ENCODE assay signal across 36 cellular contexts in the genomic region with DNA sequence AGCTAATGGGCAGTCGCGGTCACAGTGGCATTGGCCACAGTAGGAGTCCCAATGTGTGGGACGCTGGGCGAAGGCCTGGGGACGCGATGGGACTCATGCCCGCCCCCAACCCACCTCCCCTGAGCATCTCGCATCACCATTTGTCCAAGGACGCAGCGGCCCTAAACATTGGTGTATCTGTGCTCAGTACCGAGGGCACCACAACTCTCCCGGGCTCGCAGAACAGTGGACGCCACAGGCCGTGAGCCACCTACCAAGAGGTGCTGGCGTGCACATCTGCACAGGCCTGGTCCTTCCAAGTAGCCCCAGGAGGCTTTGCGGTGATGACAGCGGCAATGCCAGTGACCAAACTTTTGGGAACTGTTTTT.
"Had no signal": no experiment of that assay in that cellular context is flagged by ENCODE, and none has a peak within 500 bp of the region (broad histone marks: within the 10 kb centered on the region; RNA-seq: fewer than 3 reads in every experiment).

No MANE protein-coding gene starts in this region.

- H3K9me3 Mint-ChIP-seq: activated B cell treated with CpG ODN at 0.5 μM for 24 hours; activated CD4-positive, alpha-beta memory T cell treated with anti-CD3 and anti-CD28 coated beads for 36 hours; activated CD4-positive, alpha-beta T cell treated with anti-CD3 and anti-CD28 coated beads, Interleukin-2, amount 10 ng/mL, durations not matched to agents 24 days and 14 days; activated CD8-positive, alpha-beta T cell treated with anti-CD3 and anti-CD28 coated beads for 36 hours; activated naive CD4-positive, alpha-beta T cell treated with anti-CD3 and anti-CD28 coated beads, Interleukin-2, amount 10 ng/mL, durations not matched to agents 7 days and 5 days; activated naive CD4-positive, alpha-beta T cell treated with anti-CD3 and anti-CD28 coated beads, Interleukin-2, amount 50 U/mL, for 24 hours; activated naive CD8-positive, alpha-beta T cell treated with anti-CD3 and anti-CD28 coated beads, Interleukin-2, amount 10 ng/mL, durations not matched to agents 7 days and 5 days; activated naive CD8-positive, alpha-beta T cell treated with anti-CD3 and anti-CD28 coated beads, Interleukin-2, amount 50 U/mL, for 24 hours; activated T-cell treated with anti-CD3 and anti-CD28 coated beads, Interleukin-2, amount 50 U/mL, for 24 hours; activated T-helper 2 cell treated with anti-CD3 and anti-CD28 coated beads, Interferon-gamma antibody, Interleukin-2, Interleukin-4, amounts not matched to agents 10 μg/mL and 5 μg/mL and 100 μg/mL, durations not matched to agents 14 hours and 24 hours and 36 hours; brain; central memory CD8-positive, alpha-beta T cell; T-helper 1 cell treated with Interleukin-12 subunit alpha and Interleukin-12 subunit beta and Interleukin-4 antibody, amounts not matched to agents 30 μg/mL and 1 μg/mL, for 36 hours; T-helper 2 cell treated with Interferon-gamma antibody and Interleukin-4, amounts not matched to agents 5 μg/mL and 100 μg/mL, for 36 hours had no signal

- ATAC-seq: activated CD8-positive, alpha-beta T cell treated with anti-CD3 and anti-CD28 coated beads for 36 hours; activated naive CD8-positive, alpha-beta T cell treated with anti-CD3 and anti-CD28 coated beads, Interleukin-2, amount 50 U/mL, for 24 hours had no signal

- DNase-seq: activated B cell treated with CpG ODN at 0.5 μM for 24 hours; activated CD4-positive, alpha-beta memory T cell treated with anti-CD3 and anti-CD28 coated beads for 36 hours; activated CD4-positive, alpha-beta T cell treated with anti-CD3 and anti-CD28 coated beads for 4 hours; activated CD4-positive, alpha-beta T cell treated with anti-CD3 and anti-CD28 coated beads, Interleukin-2, amount 10 ng/mL, durations not matched to agents 24 days and 14 days; activated CD4-positive, alpha-beta T cell treated with anti-CD3 and anti-CD28 coated beads, Interleukin-2, amount 50 U/mL, for 1 hour; activated CD4-positive, alpha-beta T cell treated with anti-CD3 and anti-CD28 coated beads, Interleukin-2, amount 50 U/mL, for 4 hours; activated CD4-positive, CD25-positive, alpha-beta regulatory T cell treated with anti-CD3 and anti-CD28 coated beads, Interleukin-2, amount 50 U/mL, for 72 hours; activated CD8-positive, alpha-beta memory T cell treated with anti-CD3 and anti-CD28 coated beads, Interleukin-2, amount 50 U/mL, for 48 hours; activated CD8-positive, alpha-beta T cell treated with anti-CD3 and anti-CD28 coated beads for 36 hours; activated effector memory CD4-positive, alpha-beta T cell treated with Interleukin-2 at 50 U/mL for 16 hours; activated gamma-delta T cell; activated naive CD4-positive, alpha-beta T cell treated with anti-CD3 and anti-CD28 coated beads, Interleukin-2, amount 10 ng/mL, durations not matched to agents 7 days and 5 days; activated naive CD4-positive, alpha-beta T cell treated with Interleukin-2 at 50 U/mL for 16 hours; activated naive CD8-positive, alpha-beta T cell treated with anti-CD3 and anti-CD28 coated beads, Interleukin-2, amount 10 ng/mL, durations not matched to agents 7 days and 5 days; activated naive CD8-positive, alpha-beta T cell treated with anti-CD3 and anti-CD28 coated beads, Interleukin-2, amount 50 U/mL, for 24 hours; activated T-cell treated with anti-CD3 and anti-CD28 coated beads, Interleukin-2, amount 50 U/mL, for 24 hours; activated T-cell treated with anti-CD3 and anti-CD28 coated beads, Interleukin-2, amount 50 U/mL, for 48 hours; amygdala; anterior cingulate cortex; caudate nucleus; cerebellar nuclear complex; T-helper 1 cell; T-helper 2 cell; T-helper 9 cell had no signal

- H3K4me1 Mint-ChIP-seq: activated CD4-positive, alpha-beta T cell treated with anti-CD3 and anti-CD28 coated beads, Interleukin-2, amount 10 ng/mL, durations not matched to agents 24 days and 14 days; activated naive CD4-positive, alpha-beta T cell treated with anti-CD3 and anti-CD28 coated beads, Interleukin-2, amount 50 U/mL, for 24 hours; central memory CD8-positive, alpha-beta T cell had no signal

- H3K27me3 Mint-ChIP-seq: activated B cell treated with CpG ODN at 0.5 μM for 24 hours; activated CD4-positive, alpha-beta memory T cell treated with anti-CD3 and anti-CD28 coated beads for 36 hours; activated CD8-positive, alpha-beta T cell treated with anti-CD3 and anti-CD28 coated beads for 36 hours; activated naive CD4-positive, alpha-beta T cell treated with anti-CD3 and anti-CD28 coated beads, Interleukin-2, amount 50 U/mL, for 24 hours; activated naive CD8-positive, alpha-beta T cell; activated T-cell treated with anti-CD3 and anti-CD28 coated beads, Interleukin-2, amount 50 U/mL, for 24 hours; central memory CD8-positive, alpha-beta T cell had no signal

- H3K27ac Mint-ChIP-seq: activated B cell treated with CpG ODN at 0.5 μM for 24 hours; activated CD4-positive, alpha-beta memory T cell treated with anti-CD3 and anti-CD28 coated beads for 36 hours; activated CD4-positive, alpha-beta T cell treated with anti-CD3 and anti-CD28 coated beads, Interleukin-2, amount 10 ng/mL, durations not matched to agents 24 days and 14 days; activated CD8-positive, alpha-beta T cell treated with anti-CD3 and anti-CD28 coated beads for 36 hours; activated naive CD4-positive, alpha-beta T cell treated with anti-CD3 and anti-CD28 coated beads, Interleukin-2, amount 10 ng/mL, durations not matched to agents 7 days and 5 days; activated naive CD4-positive, alpha-beta T cell treated with anti-CD3 and anti-CD28 coated beads, Interleukin-2, amount 50 U/mL, for 24 hours; activated naive CD8-positive, alpha-beta T cell; activated naive CD8-positive, alpha-beta T cell treated with anti-CD3 and anti-CD28 coated beads, Interleukin-2, amount 10 ng/mL, durations not matched to agents 7 days and 5 days; activated naive CD8-positive, alpha-beta T cell treated with anti-CD3 and anti-CD28 coated beads, Interleukin-2, amount 50 U/mL, for 24 hours; activated T-cell treated with anti-CD3 and anti-CD28 coated beads, Interleukin-2, amount 50 U/mL, for 24 hours; activated T-helper 2 cell treated with anti-CD3 and anti-CD28 coated beads, Interferon-gamma antibody, Interleukin-2, Interleukin-4, amounts not matched to agents 10 μg/mL and 5 μg/mL and 100 μg/mL, durations not matched to agents 14 hours and 24 hours and 36 hours; brain; T-helper 1 cell treated with Interleukin-12 subunit alpha and Interleukin-12 subunit beta and Interleukin-4 antibody, amounts not matched to agents 30 μg/mL and 1 μg/mL, for 36 hours; T-helper 2 cell treated with Interferon-gamma antibody and Interleukin-4, amounts not matched to agents 5 μg/mL and 100 μg/mL, for 36 hours had no signal

- H3K27me3 ChIP-seq: ascending aorta, cardiac muscle cell had no signal

- FAIRE-seq: bronchial epithelial cell, TTC549 had no signal

- H3K4me1 ChIP-seq: ascending aorta had no signal

- H3K4me3 ChIP-seq: ascending aorta, cardiac muscle cell had no signal

- H3K36me3 Mint-ChIP-seq: activated CD4-positive, alpha-beta memory T cell treated with anti-CD3 and anti-CD28 coated beads for 36 hours; activated naive CD4-positive, alpha-beta T cell treated with anti-CD3 and anti-CD28 coated beads, Interleukin-2, amount 10 ng/mL, durations not matched to agents 7 days and 5 days; activated naive CD4-positive, alpha-beta T cell treated with anti-CD3 and anti-CD28 coated beads, Interleukin-2, amount 50 U/mL, for 24 hours; activated naive CD8-positive, alpha-beta T cell; brain had no signal

- H3K4me3 Mint-ChIP-seq: activated B cell treated with CpG ODN at 0.5 μM for 24 hours; activated CD4-positive, alpha-beta memory T cell treated with anti-CD3 and anti-CD28 coated beads for 36 hours; activated CD4-positive, alpha-beta T cell treated with anti-CD3 and anti-CD28 coated beads, Interleukin-2, amount 10 ng/mL, durations not matched to agents 24 days and 14 days; activated CD8-positive, alpha-beta T cell treated with anti-CD3 and anti-CD28 coated beads for 36 hours; activated naive CD4-positive, alpha-beta T cell treated with anti-CD3 and anti-CD28 coated beads, Interleukin-2, amount 10 ng/mL, durations not matched to agents 7 days and 5 days; activated naive CD4-positive, alpha-beta T cell treated with anti-CD3 and anti-CD28 coated beads, Interleukin-2, amount 50 U/mL, for 24 hours; activated naive CD8-positive, alpha-beta T cell; activated naive CD8-positive, alpha-beta T cell treated with anti-CD3 and anti-CD28 coated beads, Interleukin-2, amount 10 ng/mL, durations not matched to agents 7 days and 5 days; activated naive CD8-positive, alpha-beta T cell treated with anti-CD3 and anti-CD28 coated beads, Interleukin-2, amount 50 U/mL, for 24 hours; activated T-cell treated with anti-CD3 and anti-CD28 coated beads, Interleukin-2, amount 50 U/mL, for 24 hours; brain; central memory CD8-positive, alpha-beta T cell; T-helper 1 cell treated with Interleukin-12 subunit alpha and Interleukin-12 subunit beta and Interleukin-4 antibody, amounts not matched to agents 30 μg/mL and 1 μg/mL, for 36 hours; T-helper 2 cell treated with Interferon-gamma antibody and Interleukin-4, amounts not matched to agents 5 μg/mL and 100 μg/mL, for 36 hours had no signal

- H3K27ac ChIP-seq: ascending aorta, cardiac muscle cell, VCaP had no signal

- H3K36me3 ChIP-seq: ascending aorta, cardiac muscle cell had no signal

- H3K9me3 ChIP-seq: ascending aorta had no signal
